ENCODE assay signal across 10 cellular contexts in genomic region chr13:99062593-99062992, GRCh38.
DNase-seq lines count a peak whose midpoint lies in the region; FAIRE-seq and TF ChIP-seq lines count a peak whose summit lies in the region.
"Had no signal": no experiment of that assay in that cellular context is flagged by ENCODE, and none has a peak within 500 bp of the region (broad histone marks: within the 10 kb centered on the region; RNA-seq: fewer than 3 reads in every experiment).

No MANE protein-coding gene starts in this region.

- H3K9me3 ChIP-seq in SK-N-SH, result no peaks in the 10 kb centered on the region
- H3K9me3 ChIP-seq in skeletal muscle satellite cell (replicated peaks; ENCODE audit: low read length), result peaks cover 3% of the 10 kb centered on the region
- no peaks in the 10 kb centered on the region for H3K9me3 ChIP-seq in Karpas-422 (ENCODE audit: low read length)
- H3K9me3 ChIP-seq: left lung, Peyer's patch had no signal

- peak overlapping the region; percentile 2; the same call in 1 of the 2 replicates for H3K4me2 ChIP-seq in SK-N-SH
- H3K4me2 ChIP-seq in skeletal muscle satellite cell (ENCODE audit: low read length), result peak overlapping the region; percentile 61
- H3K4me2 ChIP-seq in Karpas-422 (ENCODE audit: low read depth, low read length, poor library complexity, severe bottlenecking), result no peak overlapping the region

- no peak for TF ChIP-seq CTCF in SK-N-SH (IDR thresholded peaks at IDR 0.05)

- H3K36me3 ChIP-seq in SK-N-SH (replicated peaks in 1 of 2; ENCODE audit: control insufficient read depth in 1 of 2, insufficient read depth in 2 of 2, low read length in 1 of 2) (no peaks in the 10 kb centered on the region), skeletal muscle satellite cell (ENCODE audit: insufficient read depth, low read length) (no peaks in the 10 kb centered on the region), H7 (replicated peaks; ENCODE audit: control insufficient read depth, insufficient read depth, low read length) (no peaks in the 10 kb centered on the region), Karpas-422 (ENCODE audit: insufficient read depth, low read length) (no peaks in the 10 kb centered on the region)
- H3K36me3 ChIP-seq: left lung, Peyer's patch had no signal

- TF ChIP-seq RAD21 in SK-N-SH (IDR thresholded peaks at IDR 0.05; ENCODE audit: low read length), result no peak

- 65% methylated on average over 10 of the region's 10 CpGs for WGBS in SK-N-SH (ENCODE audit: low lambda C conversion rate)

- POLR2A ChIA-PET in SK-N-SH (lab: Yijun Ruan, JAX), result no interaction called here

- TF ChIP-seq POLR2A in H54 (IDR thresholded peaks at IDR 0.05; ENCODE audit: low read depth, low read length), result no peak

- H4K20me1 ChIP-seq in SK-N-SH (ENCODE audit: insufficient read depth) (no peaks in the 10 kb centered on the region), Karpas-422 (ENCODE audit: insufficient read depth, low read depth, low read length) (no peaks in the 10 kb centered on the region; the same call in 1 of the 2 replicates)

- CTCF ChIA-PET in SK-N-SH (lab: Yijun Ruan, JAX), result no interaction called here

- peak; percentile 98 for FAIRE-seq in H54 (lab: Jason Lieb, UNC)

- H2AFZ ChIP-seq in SK-N-SH (ENCODE audit: low read depth), result no peak overlapping the region
- no peak overlapping the region for H2AFZ ChIP-seq in Karpas-422 (ENCODE audit: low read length)

- H3K27me3 ChIP-seq in SK-N-SH (ENCODE audit: insufficient read depth), result no peaks in the 10 kb centered on the region
- no peaks in the 10 kb centered on the region for H3K27me3 ChIP-seq in skeletal muscle satellite cell (ENCODE audit: control insufficient read depth, insufficient read depth, low read length)
- no peaks in the 10 kb centered on the region for H3K27me3 ChIP-seq in H7 (ENCODE audit: control insufficient read depth, insufficient read depth, low read length)
- no peaks in the 10 kb centered on the region for H3K27me3 ChIP-seq in Karpas-422 (ENCODE audit: low read length)
- H3K27me3 ChIP-seq: Peyer's patch had no signal

- TF ChIP-seq EP300 in SK-N-SH (IDR thresholded peaks at IDR 0.05; ENCODE audit: borderline replicate concordance in 1 of 2, low read depth in 1 of 2, low read length in 1 of 2), result no peak

- H3K9me2 ChIP-seq in SK-N-SH (no peaks in the 10 kb centered on the region), Karpas-422 (replicated peaks; ENCODE audit: insufficient read depth, low read length) (no peaks in the 10 kb centered on the region)

- peaks cover 10% of the 10 kb centered on the region for H3F3A ChIP-seq in SK-N-SH (replicated peaks; ENCODE audit: insufficient read depth)

- H3K9ac ChIP-seq in SK-N-SH (no peak overlapping the region), skeletal muscle satellite cell (ENCODE audit: low read depth, low read length) (no peak overlapping the region), Karpas-422 (ENCODE audit: low read length) (no peak overlapping the region)

- H3K4me1 ChIP-seq in SK-N-SH (ENCODE audit: control insufficient read depth in 1 of 2, insufficient read depth in 2 of 2, low read depth in 1 of 2, low read length in 1 of 2) (peaks cover 0 to 8% of the 10 kb centered on the region in 2 experiments; a peak in 2 of 4 replicates), skeletal muscle satellite cell (ENCODE audit: control insufficient read depth, insufficient read depth, low read length) (peaks cover 19% of the 10 kb centered on the region), Karpas-422 (ENCODE audit: low read length) (peaks cover 13% of the 10 kb centered on the region)

- H3K27ac ChIP-seq in SK-N-SH (ENCODE audit: low read depth in 2 of 2, low read length in 1 of 2) (peak overlapping the region; percentile 33 to 36; a peak in 2 of 4 replicates), Karpas-422 (ENCODE audit: low read length) (no peak overlapping the region)

- H3K4me3 ChIP-seq in SK-N-SH (ENCODE audit: low read depth in 2 of 2, low read length in 1 of 2) (no peak overlapping the region), skeletal muscle satellite cell (ENCODE audit: low read length) (peak overlapping the region; percentile 14), H7 (ENCODE audit: insufficient read depth, low read depth, low read length) (no peak overlapping the region), Karpas-422 (ENCODE audit: low read length) (no peak overlapping the region)
- H3K4me3 ChIP-seq: left lung, Peyer's patch had no signal

- no peaks in the 10 kb centered on the region for H3K79me2 ChIP-seq in SK-N-SH (ENCODE audit: insufficient read depth)
- no peaks in the 10 kb centered on the region for H3K79me2 ChIP-seq in Karpas-422 (ENCODE audit: low read length)

- no peak for DNase-seq in H54 (ENCODE audit: insufficient read length, low spot score)
- no peak for DNase-seq in SK-N-SH
- peak; percentile 13 for DNase-seq in globus pallidus (ENCODE audit: low spot score)
- DNase-seq in H7, result no peak
- DNase-seq in SKM-1 treated with dmso at 0.1 percent for 144 hours (lab: John Stamatoyannopoulos, UW; ENCODE audit: unreplicated experiment), result no peak
- no peak for DNase-seq in stimulated activated CD4-positive, alpha-beta T cell treated with anti-CD3 and anti-CD28 coated beads, Interleukin-2, amount 100 ng/mL, for 48 hours
- DNase-seq in Karpas-422, result no peak
- DNase-seq: left lung, Peyer's patch had no signal

TF ChIP-seq in SK-N-SH, 30 proteins besides CTCF, POLR2A, EP300 and RAD21:
- TF ChIP-seq, protein P1, sequence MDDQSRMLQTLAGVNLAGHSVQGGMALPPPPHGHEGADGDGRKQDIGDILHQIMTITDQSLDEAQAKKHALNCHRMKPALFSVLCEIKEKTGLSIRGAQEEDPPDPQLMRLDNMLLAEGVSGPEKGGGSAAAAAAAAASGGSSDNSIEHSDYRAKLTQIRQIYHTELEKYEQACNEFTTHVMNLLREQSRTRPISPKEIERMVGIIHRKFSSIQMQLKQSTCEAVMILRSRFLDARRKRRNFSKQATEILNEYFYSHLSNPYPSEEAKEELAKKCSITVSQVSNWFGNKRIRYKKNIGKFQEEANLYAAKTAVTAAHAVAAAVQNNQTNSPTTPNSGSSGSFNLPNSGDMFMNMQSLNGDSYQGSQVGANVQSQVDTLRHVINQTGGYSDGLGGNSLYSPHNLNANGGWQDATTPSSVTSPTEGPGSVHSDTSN (IDR thresholded peaks at IDR 0.05), result peak; percentile 63
- TF ChIP-seq, protein P2, sequence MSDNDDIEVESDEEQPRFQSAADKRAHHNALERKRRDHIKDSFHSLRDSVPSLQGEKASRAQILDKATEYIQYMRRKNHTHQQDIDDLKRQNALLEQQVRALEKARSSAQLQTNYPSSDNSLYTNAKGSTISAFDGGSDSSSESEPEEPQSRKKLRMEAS (IDR thresholded peaks at IDR 0.05; ENCODE audit: low read depth), result no peak
- TF ChIP-seq NFIC (IDR thresholded peaks at IDR 0.05; ENCODE audit: borderline replicate concordance), result peak; percentile 69
TF ChIP-seq in SK-N-SH: peak in this region for 2.
